ENCODE assay signal across 8 cellular contexts in the genomic region with DNA sequence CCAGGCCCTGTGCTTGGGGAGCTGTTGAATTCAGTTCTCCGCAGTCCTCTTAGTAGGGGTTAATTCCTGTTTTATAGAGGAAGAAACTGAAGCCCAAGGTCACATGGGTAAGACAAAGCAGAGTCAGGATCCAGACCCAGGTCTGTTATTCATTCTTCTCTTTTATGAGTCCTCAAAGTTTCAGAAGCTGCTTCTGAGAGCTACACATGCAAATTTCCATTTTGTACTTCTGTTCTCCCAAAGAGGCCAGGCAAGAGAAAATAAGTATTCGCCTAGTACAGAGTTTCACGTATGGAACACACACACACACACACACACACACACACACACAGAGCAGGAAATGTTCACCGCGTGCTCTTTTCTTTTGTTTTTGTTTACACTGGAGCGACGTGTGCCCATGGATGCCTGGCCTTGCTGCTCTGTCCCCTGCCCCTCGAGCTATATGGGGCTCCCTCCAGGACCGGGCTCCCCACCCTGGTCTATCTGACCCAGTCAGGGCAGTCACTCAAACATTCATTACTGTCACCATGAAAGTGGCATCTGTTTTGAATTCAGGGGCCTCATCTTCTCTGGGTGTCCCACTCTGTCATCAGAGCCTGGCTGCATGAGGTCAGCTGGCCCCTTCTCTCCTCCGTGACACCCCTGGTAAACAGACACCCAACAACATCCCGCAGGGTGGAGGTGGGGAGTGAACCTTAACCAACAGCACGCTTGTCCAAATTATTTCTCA.
DNase-seq lines count a peak whose midpoint lies in the region; ATAC-seq and TF ChIP-seq lines count a peak whose summit lies in the region.

No MANE protein-coding gene starts in this region.

- no peaks in the 10 kb centered on the region for H3K9me2 ChIP-seq in MM.1S (replicated peaks; ENCODE audit: insufficient read depth, low read length)

- H3K36me3 ChIP-seq in MM.1S (replicated peaks; ENCODE audit: insufficient read depth, low read length), result no peaks in the 10 kb centered on the region

- H4K20me1 ChIP-seq in MM.1S (ENCODE audit: insufficient read depth, low read length), result no peaks in the 10 kb centered on the region

- peak overlapping the region; percentile 77 for H3K9ac ChIP-seq in MM.1S (ENCODE audit: low read length)

- peaks cover 46% of the 10 kb centered on the region for H3F3A ChIP-seq in MM.1S (ENCODE audit: insufficient read depth, low read length)

- TF ChIP-seq CTCF in MM.1S (IDR thresholded peaks at IDR 0.05; ENCODE audit: low read length), result no peak

- H3K9me3 ChIP-seq in MM.1S (replicated peaks; ENCODE audit: insufficient read depth, low read length), result no peaks in the 10 kb centered on the region

- H2AFZ ChIP-seq in MM.1S (ENCODE audit: low read length), result peak overlapping the region; percentile 49

- H3K4me2 ChIP-seq in MM.1S (ENCODE audit: low read depth, low read length), result peak overlapping the region; percentile 68

- peak overlapping the region; percentile 98 for H3K27ac ChIP-seq in MM.1S (ENCODE audit: low read length)

- peaks cover 54% of the 10 kb centered on the region for H3K4me1 ChIP-seq in MM.1S (ENCODE audit: low read length)

- ATAC-seq in GM18502 (IDR thresholded peaks at IDR 0.05; ENCODE audit: poor library complexity, unreplicated experiment), result peak; percentile 93
- ATAC-seq in GM21737 (IDR thresholded peaks at IDR 0.05; ENCODE audit: unreplicated experiment), result peak; percentile 86

- peak; percentile 94 for DNase-seq in MM.1S
- DNase-seq in islet precursor cell, result peak; percentile 48
- no peak for DNase-seq in NCI-H1092 treated with DMSO at 0.1 percent for 48 hours (lab: John Stamatoyannopoulos, UW)
- no peak for DNase-seq in NCI-H2029 (lab: John Stamatoyannopoulos, UW)
- no peak for DNase-seq in H4 (ENCODE audit: low spot score)
- no peak for DNase-seq in stimulated activated CD4-positive, alpha-beta T cell treated with anti-CD3 and anti-CD28 coated beads, Interleukin-4, amount 100 ng/mL, for 1 hour

- H3K27me3 ChIP-seq in MM.1S (replicated peaks; ENCODE audit: insufficient read depth, low read length), result no peaks in the 10 kb centered on the region

- H3K79me2 ChIP-seq in MM.1S (ENCODE audit: low read length), result peaks cover 62% of the 10 kb centered on the region

- peak overlapping the region; percentile 51 for H3K4me3 ChIP-seq in MM.1S (ENCODE audit: low read length)

Comparison
In these comparisons a context has a peak if more than half of its experiments do, and no peak if none do; other contexts are left out.
1. DNase-seq: peak in MM.1S (single experiment) and islet precursor cell (single experiment); none in NCI-H1092 treated with DMSO at 0.1 percent for 48 hours (single experiment), NCI-H2029 (single experiment), H4 (single experiment) and stimulated activated CD4-positive, alpha-beta T cell treated with anti-CD3 and anti-CD28 coated beads, Interleukin-4, amount 100 ng/mL, for 1 hour (single experiment).